Comparison of ENCODE assay signal across 8 cellular contexts in genomic region chr3:71065764-71066013, GRCh38.
DNase-seq lines count a peak whose midpoint lies in the region; ATAC-seq and TF ChIP-seq lines count a peak whose summit lies in the region.

No MANE protein-coding gene starts in this region.

- H3K4me3 ChIP-seq in AG04449 (ENCODE audit: low read depth, low read length) (peak overlapping the region; percentile 66), coronary artery (peak overlapping the region; percentile 84)
- H3K4me3 ChIP-seq in naive thymus-derived CD4-positive, alpha-beta T cell (ENCODE audit: low read length) = peak overlapping the region; percentile 73

- H3K9me3 ChIP-seq in naive thymus-derived CD4-positive, alpha-beta T cell (ENCODE audit: control insufficient read depth in 2 of 3, low read length in 3 of 3) = no peaks in the 10 kb centered on the region

- POLR2A ChIA-PET in AG04449 (lab: Yijun Ruan, JAX) = no interaction called here
- POLR2A ChIA-PET in naive thymus-derived CD4-positive, alpha-beta T cell (lab: Charles Lee) = interaction anchor here (1.0 to 6.3 kb wide), 7 partner anchors 13 to 517 kb away, joined by 3 to 48 read pairs (median 4); partner anchors contain the start of gene FOXP1

- peaks cover 0 to 4% (median 0%) of the 10 kb centered on the region in 11 donors for H3K9me3 Mint-ChIP-seq in naive thymus-derived CD4-positive, alpha-beta T cell

- TF ChIP-seq CTCF in AG04449 (IDR thresholded peaks at IDR 0.05; ENCODE audit: insufficient read depth, low read length, missing control alignments) = no peak
- TF ChIP-seq CTCF in coronary artery (IDR thresholded peaks at IDR 0.05) = no peak

- peak overlapping the region; percentile 96 to 98 for H3K27ac ChIP-seq in coronary artery
- peak overlapping the region; percentile 92 for H3K27ac ChIP-seq in naive thymus-derived CD4-positive, alpha-beta T cell (ENCODE audit: low read depth, low read length)

- peaks cover 59 to 61% of the 10 kb centered on the region in 2 donors for H3K4me1 ChIP-seq in naive thymus-derived CD4-positive, alpha-beta T cell (ENCODE audit: control insufficient read depth in 2 of 2, insufficient read depth in 2 of 2, low read length in 2 of 2)

- peaks cover 0 to 4% (median 0%) of the 10 kb centered on the region in 3 experiments for H3K36me3 ChIP-seq in naive thymus-derived CD4-positive, alpha-beta T cell (ENCODE audit: control insufficient read depth in 2 of 3, insufficient read depth in 3 of 3, low read length in 3 of 3)

- no peak for TF ChIP-seq EP300 in Ishikawa (IDR thresholded peaks at IDR 0.05; ENCODE audit: borderline replicate concordance)

- ATAC-seq in naive thymus-derived CD4-positive, alpha-beta T cell = no peak
- ATAC-seq in HG02973 (IDR thresholded peaks at IDR 0.05; ENCODE audit: unreplicated experiment) = no peak

- 0 out of 2 replicates have a peak, but pooled peaks have one; percentile 1 for TF ChIP-seq RAD21 in Ishikawa (IDR thresholded peaks at IDR 0.05; ENCODE audit: low read depth)

- H3K27me3 ChIP-seq in naive thymus-derived CD4-positive, alpha-beta T cell (ENCODE audit: control insufficient read depth in 2 of 2, insufficient read depth in 2 of 2, low read length in 2 of 2) = no peaks in the 10 kb centered on the region

- no peaks in the 10 kb centered on the region for H3K27me3 Mint-ChIP-seq in naive thymus-derived CD4-positive, alpha-beta T cell

- intact Hi-C loops in naive thymus-derived CD4-positive, alpha-beta T cell (cut with micrococcal nuclease) = loop anchor here (1.0 to 10.0 kb wide), 16 partner anchors 8 to 1981 kb away; partner anchors contain the start of genes ARL6IP5 (in 1 of the 2) and UBA3 (in 1 of the 2)

- CTCF ChIA-PET in AG04449 (lab: Yijun Ruan, JAX) = no interaction called here
- CTCF ChIA-PET in naive thymus-derived CD4-positive, alpha-beta T cell (lab: Charles Lee) = interaction anchor here (0.7 to 1.4 kb wide), 2 partner anchors 60 to 61 kb away, joined by 3 read pairs; no protein-coding TSS in a partner anchor

- peak overlapping the region in 7 of 9 donors; percentile 96 to 99 (median 98) for H3K27ac Mint-ChIP-seq in naive thymus-derived CD4-positive, alpha-beta T cell

- peak overlapping the region in 9 of 10 donors; percentile 90 to 97 (median 95) for H3K4me3 Mint-ChIP-seq in naive thymus-derived CD4-positive, alpha-beta T cell

- DNase-seq in AG04449 (ENCODE audit: low read depth, low spot score) = no peak
- no peak for DNase-seq in coronary artery (ENCODE audit: low spot score)
- no peak for DNase-seq in naive thymus-derived CD4-positive, alpha-beta T cell
- no peak for DNase-seq in NCI-H1105 (lab: John Stamatoyannopoulos, UW)
- no peak for DNase-seq in ecto neural progenitor cell (ENCODE audit: low spot score)
- DNase-seq in NCI-H146 (lab: John Stamatoyannopoulos, UW) = no peak

- peaks cover 0 to 2% (median 0%) of the 10 kb centered on the region in 5 donors for H3K36me3 Mint-ChIP-seq in naive thymus-derived CD4-positive, alpha-beta T cell

- peaks cover 48 to 69% (median 67%) of the 10 kb centered on the region in 7 donors for H3K4me1 Mint-ChIP-seq in naive thymus-derived CD4-positive, alpha-beta T cell

TF ChIP-seq in Ishikawa, 13 proteins besides CTCF, POLR2A, EP300 and RAD21:
- TF ChIP-seq TAF1 (IDR thresholded peaks at IDR 0.05; ENCODE audit: low read depth) = no peak
- TF ChIP-seq MAX (IDR thresholded peaks at IDR 0.05) = no peak
- TF ChIP-seq REST (IDR thresholded peaks at IDR 0.05; ENCODE audit: low read depth) = no peak
- no peak for TF ChIP-seq EGR1 (IDR thresholded peaks at IDR 0.05)
TF ChIP-seq in Ishikawa: peak in this region for 0.
